In the genomic region with DNA sequence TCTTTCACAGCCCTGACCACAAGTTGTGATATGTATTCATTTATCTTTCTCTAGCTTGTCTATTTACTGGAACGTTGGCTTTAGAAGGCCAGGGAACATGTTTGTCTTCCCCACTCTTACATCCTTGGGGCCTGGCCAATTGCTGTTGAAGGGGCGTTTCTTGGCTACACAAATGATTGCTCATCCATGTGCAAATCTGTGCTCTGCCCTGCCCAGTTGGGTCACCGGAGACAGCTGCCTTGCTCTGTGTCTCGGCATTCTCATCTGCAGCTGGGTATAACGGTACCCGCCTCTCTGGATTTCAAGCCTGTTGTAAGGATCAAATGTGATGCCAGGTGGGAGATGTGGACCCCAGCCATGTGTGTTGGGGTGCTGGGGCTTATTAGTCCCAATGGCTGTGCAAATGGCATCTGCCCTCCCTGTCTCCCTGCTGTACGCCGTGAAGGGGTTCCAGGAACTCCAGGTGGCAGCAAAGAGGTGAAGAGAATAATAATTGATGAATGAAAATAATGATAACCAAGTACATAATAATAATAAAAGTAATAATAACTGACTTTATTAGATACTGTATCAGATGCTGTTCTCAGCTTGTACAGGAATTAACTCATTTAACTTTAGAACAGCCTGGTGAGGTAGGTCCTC, we compare ENCODE assay signal across 1 cellular context.
TF ChIP-seq lines count a peak whose summit lies in the region.

No MANE protein-coding gene starts in this region.

TF ChIP-seq in HepG2, 621 proteins besides CTCF, POLR2A, EP300 and RAD21 (continued from another document):
- TF ChIP-seq, protein P1, sequence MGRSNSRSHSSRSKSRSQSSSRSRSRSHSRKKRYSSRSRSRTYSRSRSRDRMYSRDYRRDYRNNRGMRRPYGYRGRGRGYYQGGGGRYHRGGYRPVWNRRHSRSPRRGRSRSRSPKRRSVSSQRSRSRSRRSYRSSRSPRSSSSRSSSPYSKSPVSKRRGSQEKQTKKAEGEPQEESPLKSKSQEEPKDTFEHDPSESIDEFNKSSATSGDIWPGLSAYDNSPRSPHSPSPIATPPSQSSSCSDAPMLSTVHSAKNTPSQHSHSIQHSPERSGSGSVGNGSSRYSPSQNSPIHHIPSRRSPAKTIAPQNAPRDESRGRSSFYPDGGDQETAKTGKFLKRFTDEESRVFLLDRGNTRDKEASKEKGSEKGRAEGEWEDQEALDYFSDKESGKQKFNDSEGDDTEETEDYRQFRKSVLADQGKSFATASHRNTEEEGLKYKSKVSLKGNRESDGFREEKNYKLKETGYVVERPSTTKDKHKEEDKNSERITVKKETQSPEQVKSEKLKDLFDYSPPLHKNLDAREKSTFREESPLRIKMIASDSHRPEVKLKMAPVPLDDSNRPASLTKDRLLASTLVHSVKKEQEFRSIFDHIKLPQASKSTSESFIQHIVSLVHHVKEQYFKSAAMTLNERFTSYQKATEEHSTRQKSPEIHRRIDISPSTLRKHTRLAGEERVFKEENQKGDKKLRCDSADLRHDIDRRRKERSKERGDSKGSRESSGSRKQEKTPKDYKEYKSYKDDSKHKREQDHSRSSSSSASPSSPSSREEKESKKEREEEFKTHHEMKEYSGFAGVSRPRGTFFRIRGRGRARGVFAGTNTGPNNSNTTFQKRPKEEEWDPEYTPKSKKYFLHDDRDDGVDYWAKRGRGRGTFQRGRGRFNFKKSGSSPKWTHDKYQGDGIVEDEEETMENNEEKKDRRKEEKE (IDR thresholded peaks at IDR 0.05) = no peak
